Comparison of ENCODE assay signal across 8 cellular contexts in genomic region chr3:52197499-52197841, GRCh38. TPM values are rescaled to one million over a fixed set of nuclear protein-coding genes. Genes with fewer than 3 reads are reported as not detected.
A peak's percentile ranks its signal among the peaks of the same experiment; 100 is the strongest.
DNase-seq lines count a peak whose midpoint lies in the region; ATAC-seq, FAIRE-seq and TF ChIP-seq lines count a peak whose summit lies in the region.

No MANE protein-coding gene starts in this region.

- peak overlapping the region; percentile 100 for H3K4me3 Mint-ChIP-seq in T-helper 1 cell treated with Interleukin-12 subunit alpha and Interleukin-12 subunit beta and Interleukin-4 antibody, amounts not matched to agents 30 μg/mL and 1 μg/mL, for 36 hours
- peak overlapping the region; percentile 96 for H3K4me3 Mint-ChIP-seq in activated naive CD8-positive, alpha-beta T cell

- peak overlapping the region; percentile 81 for H3K27ac ChIP-seq in temporal lobe (ENCODE audit: low read depth, low read length)

- DNase-seq in T-helper 1 cell = no peak
- DNase-seq in inferior parietal cortex (ENCODE audit: extremely low spot score) = peak; percentile 18
- DNase-seq in GM12891 (ENCODE audit: insufficient read length, low spot score) = no peak

- no peaks in the 10 kb centered on the region for H3K27me3 Mint-ChIP-seq in T-helper 1 cell treated with Interleukin-12 subunit alpha and Interleukin-12 subunit beta and Interleukin-4 antibody, amounts not matched to agents 30 μg/mL and 1 μg/mL, for 36 hours (ENCODE audit: low read depth)
- no peaks in the 10 kb centered on the region for H3K27me3 Mint-ChIP-seq in activated naive CD8-positive, alpha-beta T cell

- peaks cover 27% of the 10 kb centered on the region for H3K36me3 Mint-ChIP-seq in T-helper 1 cell treated with Interleukin-12 subunit alpha and Interleukin-12 subunit beta and Interleukin-4 antibody, amounts not matched to agents 30 μg/mL and 1 μg/mL, for 36 hours (ENCODE audit: low read depth)
- peaks cover 3% of the 10 kb centered on the region for H3K36me3 Mint-ChIP-seq in activated naive CD8-positive, alpha-beta T cell

- ATAC-seq in GM18861 (IDR thresholded peaks at IDR 0.05; ENCODE audit: unreplicated experiment) (no peak), HG03045 (IDR thresholded peaks at IDR 0.05; ENCODE audit: unreplicated experiment) (no peak)

- no peak for FAIRE-seq in GM12891 (lab: Jason Lieb, UNC)

- peak overlapping the region; percentile 78 for H3K27ac Mint-ChIP-seq in T-helper 1 cell treated with Interleukin-12 subunit alpha and Interleukin-12 subunit beta and Interleukin-4 antibody, amounts not matched to agents 30 μg/mL and 1 μg/mL, for 36 hours
- H3K27ac Mint-ChIP-seq in activated naive CD8-positive, alpha-beta T cell = peak overlapping the region; percentile 90

- no peak for TF ChIP-seq POLR2A in GM12891 (IDR thresholded peaks at IDR 0.05; ENCODE audit: low read depth, low read length)

- H3K9me3 Mint-ChIP-seq in T-helper 1 cell treated with Interleukin-12 subunit alpha and Interleukin-12 subunit beta and Interleukin-4 antibody, amounts not matched to agents 30 μg/mL and 1 μg/mL, for 36 hours = no peaks in the 10 kb centered on the region
- H3K9me3 Mint-ChIP-seq in activated naive CD8-positive, alpha-beta T cell (ENCODE audit: low read depth) = no peaks in the 10 kb centered on the region

- H3K4me1 Mint-ChIP-seq in T-helper 1 cell treated with Interleukin-12 subunit alpha and Interleukin-12 subunit beta and Interleukin-4 antibody, amounts not matched to agents 30 μg/mL and 1 μg/mL, for 36 hours (ENCODE audit: low read depth) = peaks cover 44% of the 10 kb centered on the region
- peaks cover 46% of the 10 kb centered on the region for H3K4me1 Mint-ChIP-seq in activated naive CD8-positive, alpha-beta T cell (ENCODE audit: low read depth)

TF ChIP-seq in GM12891, 5 proteins besides CTCF, POLR2A, EP300 and RAD21:
- TF ChIP-seq PAX5 (IDR thresholded peaks at IDR 0.05; ENCODE audit: insufficient read depth, low read length, severe bottlenecking) (no peak), POLR2AphosphoS5 (IDR thresholded peaks at IDR 0.05; ENCODE audit: low read depth, low read length) (no peak)
TF ChIP-seq in GM12891: peak in this region for 0.

RNA-seq across cellular contexts. Expression of gene ALAS1, which starts 0.5 kb away (rescaled TPM):
- total RNA-seq in temporal lobe = 29.0 TPM
- 61.9 TPM for polyA plus RNA-seq in GM12891 (2012; ENCODE audit: low read depth, missing spikeins)

RNA-seq across cellular contexts. Expression of gene TLR9, which starts 28.0 kb away (rescaled TPM):
- total RNA-seq in temporal lobe = not detected
- 1.8 TPM for polyA plus RNA-seq in GM12891 (2012; ENCODE audit: low read depth, missing spikeins)

RNA-seq across cellular contexts. Expression of gene TWF2, which starts 41.5 kb away (rescaled TPM):
- total RNA-seq in temporal lobe = 17.2 TPM
- 45.3 TPM for polyA plus RNA-seq in GM12891 (2012; ENCODE audit: low read depth, missing spikeins)

RNA-seq across cellular contexts. Expression of gene POC1A, which starts 43.2 kb away (rescaled TPM):
- 2.5 TPM for total RNA-seq in temporal lobe
- 10.3 TPM for polyA plus RNA-seq in GM12891 (2012; ENCODE audit: low read depth, missing spikeins)

RNA-seq across cellular contexts. Expression of gene PPM1M, which starts 48.1 kb away (rescaled TPM):
- total RNA-seq in temporal lobe = 6.9 TPM
- 19.3 TPM for polyA plus RNA-seq in GM12891 (2012; ENCODE audit: low read depth, missing spikeins)
